In genomic region chr15:73482184-73482583, GRCh38 we compare ENCODE assay signal across 1 cellular context.
TF ChIP-seq lines count a peak whose summit lies in the region.

No MANE protein-coding gene starts in this region.

TF ChIP-seq in K562, 482 proteins besides CTCF, POLR2A, EP300 and RAD21 (continued from another document):
- TF ChIP-seq MGA (IDR thresholded peaks at IDR 0.05) (peak; percentile 23; the same call in 1 of the 2 replicates), ZKSCAN8 (CRISPR knock-in tag; IDR thresholded peaks at IDR 0.05) (no peak), SPI1 (IDR thresholded peaks at IDR 0.05; ENCODE audit: borderline replicate concordance, low read depth, low read length) (peak; percentile 76; the same call in 1 of the 2 replicates), DPF2 (IDR thresholded peaks at IDR 0.05) (no peak)
